Comparison of ENCODE assay signal across 9 cellular contexts in the genomic region with DNA sequence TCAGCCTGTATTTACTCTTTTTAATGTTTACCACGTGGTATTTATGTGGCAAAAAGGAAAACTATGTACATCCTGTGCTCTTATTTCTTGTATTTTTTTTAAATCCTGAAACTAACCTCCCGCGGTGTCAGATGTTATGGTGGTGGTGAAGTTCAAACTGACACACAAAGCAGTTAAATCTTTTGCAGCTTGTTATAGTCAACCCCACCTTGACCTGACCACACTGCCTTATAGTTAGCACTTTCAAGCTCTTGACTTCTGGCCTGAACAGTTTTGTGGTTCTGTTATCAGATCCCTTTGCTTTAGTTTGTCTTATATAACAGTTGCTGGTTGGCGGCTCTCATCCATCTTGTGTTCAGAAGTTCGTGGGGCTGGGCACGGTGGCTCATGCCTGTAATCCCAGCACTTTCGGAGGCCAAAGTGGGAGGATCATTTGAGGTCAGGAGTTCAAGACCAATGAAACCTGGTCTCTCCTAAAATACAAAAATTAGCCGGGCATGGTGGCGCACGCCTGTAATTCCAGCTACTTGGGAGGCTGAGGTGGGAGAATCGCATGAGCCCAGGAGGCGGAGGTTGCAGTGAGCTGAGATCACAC. TPM values are rescaled to one million over a fixed set of nuclear protein-coding genes. Genes with fewer than 3 reads are reported as not detected.
DNase-seq lines count a peak whose midpoint lies in the region; ATAC-seq and TF ChIP-seq lines count a peak whose summit lies in the region.
"Had no signal": no experiment of that assay in that cellular context is flagged by ENCODE, and none has a peak within 500 bp of the region (broad histone marks: within the 10 kb centered on the region; RNA-seq: fewer than 3 reads in every experiment).

No MANE protein-coding gene starts in this region.

- DNase-seq in activated CD4-positive, alpha-beta T cell treated with anti-CD3 and anti-CD28 coated beads for 36 hours: no peak
- DNase-seq in activated CD4-positive, alpha-beta T cell treated with anti-CD3 and anti-CD28 coated beads, Interleukin-2, amount 50 U/mL, for 1 hour: no peak
- no peak for DNase-seq in activated T-helper 1 cell treated with anti-CD3 and anti-CD28 coated beads, Interleukin-12 subunit alpha, Interleukin-12 subunit beta, Interleukin-2, Interleukin-4 antibody, amounts not matched to agents 30 ng/mL and 10 ng/mL and 1 ng/mL, durations not matched to agents 14 hours and 24 hours and 36 hours (ENCODE audit: low spot score)
- DNase-seq in immature natural killer cell: peak; percentile 43 to 64 (median 56)
- DNase-seq in stimulated activated naive CD8-positive, alpha-beta T cell treated with anti-CD3 and anti-CD28 coated beads, Interleukin-15, amount 100 ng/mL, for 72 hours: no peak
- DNase-seq in HEK293T (ENCODE audit: extremely low spot score): no peak
- DNase-seq in NCI-H748 (lab: John Stamatoyannopoulos, UW; ENCODE audit: unreplicated experiment): no peak
- DNase-seq in activated CD4-positive, CD25-positive, alpha-beta regulatory T cell (lab: John Stamatoyannopoulos, UW): no peak
- DNase-seq: cerebellar nuclear complex had no signal

- H3K27ac Mint-ChIP-seq in activated CD4-positive, alpha-beta T cell treated with anti-CD3 and anti-CD28 coated beads for 36 hours: peak overlapping the region; percentile 17
- H3K27ac Mint-ChIP-seq in activated T-helper 1 cell treated with anti-CD3 and anti-CD28 coated beads, Interleukin-12 subunit alpha, Interleukin-12 subunit beta, Interleukin-2, Interleukin-4 antibody, amounts not matched to agents 30 ng/mL and 10 ng/mL and 1 ng/mL, durations not matched to agents 14 hours and 24 hours and 36 hours: peak overlapping the region; percentile 53
- H3K27ac Mint-ChIP-seq in immature natural killer cell: peak overlapping the region; percentile 82 to 97 (median 94)
- H3K27ac Mint-ChIP-seq in stimulated activated naive CD8-positive, alpha-beta T cell treated with anti-CD3 and anti-CD28 coated beads, Interleukin-15, amount 100 ng/mL, for 72 hours: peak overlapping the region in 1 of 2 donors; percentile 76

- CTCF ChIA-PET in activated CD4-positive, alpha-beta T cell treated with anti-CD3 and anti-CD28 coated beads for 36 hours (lab: Charles Lee): interaction anchor here (0.6 to 5.3 kb wide), 4 partner anchors 12 to 510 kb away, joined by 3 to 32 read pairs (median 4); no protein-coding TSS in a partner anchor
- CTCF ChIA-PET in HEK293T (lab: Yijun Ruan, JAX): interaction anchor here (1.2 kb wide), 1 partner anchor 12 kb away, joined by 5 read pairs; no protein-coding TSS in a partner anchor

- no peak for ATAC-seq in activated CD4-positive, alpha-beta T cell treated with anti-CD3 and anti-CD28 coated beads for 36 hours
- no peak for ATAC-seq in stimulated activated naive CD8-positive, alpha-beta T cell treated with anti-CD3 and anti-CD28 coated beads, Interleukin-15, amount 100 ng/mL, for 72 hours

- intact Hi-C loops in activated CD4-positive, alpha-beta T cell treated with anti-CD3 and anti-CD28 coated beads for 36 hours (cut with DNase I, micrococcal nuclease): loop anchor here (2.0 to 10.0 kb wide), 6 partner anchors 55 to 1415 kb away; partner anchors contain the start of genes PWP1 (in 1 of the 2) and SSH1 (in 1 of the 2)
- intact Hi-C loops in activated T-helper 1 cell treated with anti-CD3 and anti-CD28 coated beads, Interleukin-12 subunit alpha, Interleukin-12 subunit beta, Interleukin-2, Interleukin-4 antibody, amounts not matched to agents 30 ng/mL and 10 ng/mL and 1 ng/mL, durations not matched to agents 14 hours and 24 hours and 36 hours (cut with micrococcal nuclease): loop anchor here (5.0 kb wide), 2 partner anchors 482 to 613 kb away; partner anchors contain the start of gene FAM222A

- peak overlapping the region; percentile 80 for H3K4me3 Mint-ChIP-seq in activated CD4-positive, alpha-beta T cell treated with anti-CD3 and anti-CD28 coated beads for 36 hours
- peak overlapping the region; percentile 93 for H3K4me3 Mint-ChIP-seq in activated T-helper 1 cell treated with anti-CD3 and anti-CD28 coated beads, Interleukin-12 subunit alpha, Interleukin-12 subunit beta, Interleukin-2, Interleukin-4 antibody, amounts not matched to agents 30 ng/mL and 10 ng/mL and 1 ng/mL, durations not matched to agents 14 hours and 24 hours and 36 hours
- H3K4me3 Mint-ChIP-seq in immature natural killer cell: peak overlapping the region; percentile 85 to 92 (median 87)
- peak overlapping the region; percentile 82 to 96 for H3K4me3 Mint-ChIP-seq in stimulated activated naive CD8-positive, alpha-beta T cell treated with anti-CD3 and anti-CD28 coated beads, Interleukin-15, amount 100 ng/mL, for 72 hours

- peaks cover 19% of the 10 kb centered on the region for H3K4me1 Mint-ChIP-seq in activated CD4-positive, alpha-beta T cell treated with anti-CD3 and anti-CD28 coated beads for 36 hours
- peaks cover 26% of the 10 kb centered on the region for H3K4me1 Mint-ChIP-seq in activated T-helper 1 cell treated with anti-CD3 and anti-CD28 coated beads, Interleukin-12 subunit alpha, Interleukin-12 subunit beta, Interleukin-2, Interleukin-4 antibody, amounts not matched to agents 30 ng/mL and 10 ng/mL and 1 ng/mL, durations not matched to agents 14 hours and 24 hours and 36 hours (ENCODE audit: low read depth)
- peaks cover 28 to 36% of the 10 kb centered on the region in 2 donors for H3K4me1 Mint-ChIP-seq in immature natural killer cell
- H3K4me1 Mint-ChIP-seq in stimulated activated naive CD8-positive, alpha-beta T cell treated with anti-CD3 and anti-CD28 coated beads, Interleukin-15, amount 100 ng/mL, for 72 hours: peaks cover 23% of the 10 kb centered on the region

- POLR2A ChIA-PET in activated CD4-positive, alpha-beta T cell treated with anti-CD3 and anti-CD28 coated beads for 36 hours (lab: Charles Lee): interaction anchor here (0.6 to 1.3 kb wide), 2 partner anchors 10 to 12 kb away, joined by 3 to 11 read pairs; no protein-coding TSS in a partner anchor
- POLR2A ChIA-PET in HEK293T (lab: Yijun Ruan, JAX): no interaction called here

- no peaks in the 10 kb centered on the region for H3K9me3 Mint-ChIP-seq in activated CD4-positive, alpha-beta T cell treated with anti-CD3 and anti-CD28 coated beads for 36 hours (ENCODE audit: low read depth)
- no peaks in the 10 kb centered on the region for H3K9me3 Mint-ChIP-seq in activated T-helper 1 cell treated with anti-CD3 and anti-CD28 coated beads, Interleukin-12 subunit alpha, Interleukin-12 subunit beta, Interleukin-2, Interleukin-4 antibody, amounts not matched to agents 30 ng/mL and 10 ng/mL and 1 ng/mL, durations not matched to agents 14 hours and 24 hours and 36 hours
- no peaks in the 10 kb centered on the region for H3K9me3 Mint-ChIP-seq in immature natural killer cell
- no peaks in the 10 kb centered on the region for H3K9me3 Mint-ChIP-seq in stimulated activated naive CD8-positive, alpha-beta T cell treated with anti-CD3 and anti-CD28 coated beads, Interleukin-15, amount 100 ng/mL, for 72 hours

- H3K36me3 Mint-ChIP-seq in activated CD4-positive, alpha-beta T cell treated with anti-CD3 and anti-CD28 coated beads for 36 hours (ENCODE audit: low read depth): peaks cover 36% of the 10 kb centered on the region
- H3K36me3 Mint-ChIP-seq in activated T-helper 1 cell treated with anti-CD3 and anti-CD28 coated beads, Interleukin-12 subunit alpha, Interleukin-12 subunit beta, Interleukin-2, Interleukin-4 antibody, amounts not matched to agents 30 ng/mL and 10 ng/mL and 1 ng/mL, durations not matched to agents 14 hours and 24 hours and 36 hours (ENCODE audit: low read depth): peaks cover 31% of the 10 kb centered on the region
- H3K36me3 Mint-ChIP-seq in immature natural killer cell: peaks cover 7 to 12% (median 8%) of the 10 kb centered on the region in 3 donors

- no peaks in the 10 kb centered on the region for H3K27me3 Mint-ChIP-seq in activated CD4-positive, alpha-beta T cell treated with anti-CD3 and anti-CD28 coated beads for 36 hours
- H3K27me3 Mint-ChIP-seq in activated T-helper 1 cell treated with anti-CD3 and anti-CD28 coated beads, Interleukin-12 subunit alpha, Interleukin-12 subunit beta, Interleukin-2, Interleukin-4 antibody, amounts not matched to agents 30 ng/mL and 10 ng/mL and 1 ng/mL, durations not matched to agents 14 hours and 24 hours and 36 hours (ENCODE audit: insufficient read depth): no peaks in the 10 kb centered on the region
- peaks cover 5 to 9% (median 6%) of the 10 kb centered on the region in 3 donors for H3K27me3 Mint-ChIP-seq in immature natural killer cell (ENCODE audit: low read depth in 3 of 3)
- no peaks in the 10 kb centered on the region for H3K27me3 Mint-ChIP-seq in stimulated activated naive CD8-positive, alpha-beta T cell treated with anti-CD3 and anti-CD28 coated beads, Interleukin-15, amount 100 ng/mL, for 72 hours

TF ChIP-seq in HEK293T, 16 proteins besides CTCF, POLR2A, EP300 and RAD21 (continues in another document):
- TF ChIP-seq SUZ12 (IDR thresholded peaks at IDR 0.05) (no peak), ZNF384 (IDR thresholded peaks at IDR 0.05) (no peak), SP1 (IDR thresholded peaks at IDR 0.05) (no peak), FOXA1 (IDR thresholded peaks at IDR 0.05) (no peak)

RNA-seq across cellular contexts. Expression of gene UNG, which starts 2.1 kb away (rescaled TPM):
- total RNA-seq in activated CD4-positive, alpha-beta T cell treated with anti-CD3 and anti-CD28 coated beads for 36 hours: 10 to 100 TPM; 69.9 TPM
- total RNA-seq in activated T-helper 1 cell treated with anti-CD3 and anti-CD28 coated beads, Interleukin-12 subunit alpha, Interleukin-12 subunit beta, Interleukin-2, Interleukin-4 antibody, amounts not matched to agents 30 ng/mL and 10 ng/mL and 1 ng/mL, durations not matched to agents 14 hours and 24 hours and 36 hours: 95.8 and 102 TPM in 2 replicates
- polyA plus RNA-seq in immature natural killer cell: 10 to 100 TPM; 30.2 to 42.3 (median 36.2) TPM

RNA-seq across cellular contexts. Expression of gene ALKBH2, which starts 6.3 kb away (rescaled TPM):
- 10 to 100 TPM; 32.1 to 33.3 TPM for total RNA-seq in activated CD4-positive, alpha-beta T cell treated with anti-CD3 and anti-CD28 coated beads for 36 hours
- total RNA-seq in activated T-helper 1 cell treated with anti-CD3 and anti-CD28 coated beads, Interleukin-12 subunit alpha, Interleukin-12 subunit beta, Interleukin-2, Interleukin-4 antibody, amounts not matched to agents 30 ng/mL and 10 ng/mL and 1 ng/mL, durations not matched to agents 14 hours and 24 hours and 36 hours: 43.6 and 47.4 TPM in 2 replicates
- polyA plus RNA-seq in immature natural killer cell: 10 to 100 TPM in 1 of 3 donors, 1 to 10 TPM in 2; 6.2 to 11.6 (median 9.2) TPM

RNA-seq across cellular contexts. Expression of gene ACACB, which starts 16.9 kb away (rescaled TPM):
- 10 to 100 TPM; 11.5 to 13.3 TPM for total RNA-seq in activated CD4-positive, alpha-beta T cell treated with anti-CD3 and anti-CD28 coated beads for 36 hours
- 5.0 and 6.9 TPM in 2 replicates for total RNA-seq in activated T-helper 1 cell treated with anti-CD3 and anti-CD28 coated beads, Interleukin-12 subunit alpha, Interleukin-12 subunit beta, Interleukin-2, Interleukin-4 antibody, amounts not matched to agents 30 ng/mL and 10 ng/mL and 1 ng/mL, durations not matched to agents 14 hours and 24 hours and 36 hours
- polyA plus RNA-seq in immature natural killer cell: 1 to 10 TPM in 2 of 3 donors, not detected in 1; 1.2 to 2.1 TPM

RNA-seq across cellular contexts. Expression of gene USP30, which starts 47.1 kb away (rescaled TPM):
- total RNA-seq in activated CD4-positive, alpha-beta T cell treated with anti-CD3 and anti-CD28 coated beads for 36 hours: 10 to 100 TPM in 1 of 2 experiments, 1 to 10 TPM in 1; 9.2 to 14.5 TPM
- 9.0 and 10.5 TPM in 2 replicates for total RNA-seq in activated T-helper 1 cell treated with anti-CD3 and anti-CD28 coated beads, Interleukin-12 subunit alpha, Interleukin-12 subunit beta, Interleukin-2, Interleukin-4 antibody, amounts not matched to agents 30 ng/mL and 10 ng/mL and 1 ng/mL, durations not matched to agents 14 hours and 24 hours and 36 hours
- polyA plus RNA-seq in immature natural killer cell: 10 to 100 TPM; 10.2 to 17.5 (median 12.8) TPM

Comparison
In these comparisons a context has a peak if more than half of its experiments do, and no peak if none do; other contexts are left out.
1. DNase-seq: peak in immature natural killer cell (3 of 3); none in activated CD4-positive, alpha-beta T cell treated with anti-CD3 and anti-CD28 coated beads for 36 hours (single experiment), activated CD4-positive, alpha-beta T cell treated with anti-CD3 and anti-CD28 coated beads, Interleukin-2, amount 50 U/mL, for 1 hour (single experiment), activated T-helper 1 cell treated with anti-CD3 and anti-CD28 coated beads, Interleukin-12 subunit alpha, Interleukin-12 subunit beta, Interleukin-2, Interleukin-4 antibody, amounts not matched to agents 30 ng/mL and 10 ng/mL and 1 ng/mL, durations not matched to agents 14 hours and 24 hours and 36 hours (single experiment), stimulated activated naive CD8-positive, alpha-beta T cell treated with anti-CD3 and anti-CD28 coated beads, Interleukin-15, amount 100 ng/mL, for 72 hours (0 of 2), HEK293T (single experiment), NCI-H748 (single experiment) and activated CD4-positive, CD25-positive, alpha-beta regulatory T cell (0 of 4).
2. Peak in every context shown above with its lines, with median percentiles within 50 percentile points of each other: H3K4me3 Mint-ChIP-seq.